ENCODE assay signal across 22 cellular contexts in the genomic region with DNA sequence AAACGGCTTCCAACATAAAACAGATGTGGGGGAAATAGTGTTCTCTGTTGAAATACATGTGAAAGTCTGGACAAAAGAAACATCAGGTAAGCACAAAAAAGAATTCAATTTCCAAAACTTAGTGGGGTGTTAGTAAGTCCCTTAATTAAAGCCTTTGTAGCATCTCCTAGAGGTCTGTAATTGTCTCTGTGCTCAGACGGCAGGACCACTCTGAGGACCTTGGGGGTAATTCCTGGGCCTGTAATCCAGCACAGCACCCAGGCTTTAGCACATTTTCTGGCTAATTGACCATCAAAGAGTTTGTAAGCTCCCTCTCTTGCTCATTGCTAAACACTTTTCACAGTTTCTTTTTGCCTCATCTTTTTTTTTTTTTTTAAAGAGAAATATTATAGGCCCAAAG.
"Had no signal": no experiment of that assay in that cellular context is flagged by ENCODE, and none has a peak within 500 bp of the region (broad histone marks: within the 10 kb centered on the region; RNA-seq: fewer than 3 reads in every experiment).

No MANE protein-coding gene starts in this region.

- ATAC-seq: K562, PC-3, Right ventricle myocardium inferior, T-cell had no signal

- H3K27ac Mint-ChIP-seq: IgD-negative memory B cell had no signal

- H3K4me3 Mint-ChIP-seq: IgD-negative memory B cell, T-cell had no signal

- H3K9me3 Mint-ChIP-seq: IgD-negative memory B cell, T-cell had no signal

- H3K9me3 ChIP-seq: Peyer's patch, SJCRH30 had no signal

- H3K4me3 ChIP-seq: K562, Peyer's patch, SJCRH30 had no signal

- H3K27me3 ChIP-seq: Peyer's patch, SJCRH30 had no signal

- H3K27ac ChIP-seq: HL-60, Peyer's patch, SJCRH30 had no signal

- H3K27me3 Mint-ChIP-seq: IgD-negative memory B cell, T-cell had no signal

- DNase-seq: MV-4-11, NCI-H1048, NCI-H1105, NCI-H1417, NCI-H1436 treated with DMSO at 0.1 percent for 48 hours, NCI-H1694, NCI-H187 treated with DMSO at 0.1 percent for 48 hours, NCI-H2029 treated with DMSO at 0.1 percent for 48 hours, NCI-H345, NCI-H446 treated with DMSO at 0.1 percent for 48 hours, NCI-H510A treated with DMSO at 0.1 percent for 48 hours, NCI-H526, NCI-H774, PC-3, Peyer's patch, SHP77 treated with DMSO at 0.1 percent for 48 hours, SJCRH30, T-cell had no signal

- H3K4me1 ChIP-seq: Peyer's patch, SJCRH30 had no signal
